Comparison of ENCODE assay signal across 2 cellular contexts in the genomic region with DNA sequence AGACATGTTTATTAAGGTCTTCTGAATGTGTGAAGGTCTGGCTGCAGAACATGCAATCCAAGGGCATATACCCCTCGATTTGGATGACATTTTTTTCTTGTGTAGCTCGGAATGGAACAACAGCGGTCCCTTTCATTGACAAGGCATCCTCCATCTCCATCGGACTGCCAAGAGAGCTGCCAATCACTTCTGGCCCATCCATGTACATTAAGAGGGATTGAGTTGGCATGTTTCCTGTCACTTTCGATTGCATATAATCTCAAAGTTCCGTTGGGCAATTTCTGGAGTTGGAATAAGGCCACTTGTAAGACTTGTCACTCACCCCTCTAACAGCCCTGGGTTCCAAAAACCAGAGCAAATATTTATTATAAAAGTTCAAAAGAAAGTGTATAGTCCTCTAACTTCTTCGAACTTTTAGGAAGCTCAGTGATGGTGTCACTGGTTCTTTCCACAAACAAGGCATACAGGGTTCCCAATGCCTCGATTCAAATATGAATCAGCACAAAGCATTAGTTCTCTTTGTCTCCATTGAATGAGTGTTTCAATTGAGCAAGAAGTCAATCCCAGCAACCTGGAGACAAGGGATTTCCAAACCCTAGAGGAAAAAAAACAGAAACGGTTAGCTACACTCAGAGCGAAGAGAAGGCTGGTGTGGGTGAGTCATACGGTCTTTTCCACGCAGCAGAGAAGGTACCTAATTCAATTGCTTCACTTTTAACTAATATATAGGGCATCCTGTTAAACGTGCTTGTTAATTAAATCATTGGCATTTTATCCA.
TF ChIP-seq lines count a peak whose summit lies in the region.

No MANE protein-coding gene starts in this region.

TF ChIP-seq in A549, 52 proteins besides CTCF, POLR2A, EP300 and RAD21 (continued from another document):
- TF ChIP-seq CEBPB (IDR thresholded peaks at IDR 0.05) (peak; percentile 68 to 74; a peak in 3 of 4 replicates), HOXA7 (CRISPR knock-in tag; IDR thresholded peaks at IDR 0.05) (no peak), NFE2L2 (conservative IDR thresholded peaks at IDR 0.05; ENCODE audit: low read length) (no peak), BHLHE40 (IDR thresholded peaks at IDR 0.05; ENCODE audit: low read depth, low read length) (no peak), ZNF302 (CRISPR knock-in tag; IDR thresholded peaks at IDR 0.05) (no peak), FOSL2 (IDR thresholded peaks at IDR 0.05) (peak; percentile 48; the same call in 1 of the 2 replicates), FOSL2 (CRISPR knock-in tag; IDR thresholded peaks at IDR 0.05) (peak; percentile 94), EHF (CRISPR knock-in tag; IDR thresholded peaks at IDR 0.05) (no peak), CBX8 (IDR thresholded peaks at IDR 0.05) (no peak), JUNB (IDR thresholded peaks at IDR 0.05) (peak; percentile 61), FOXS1 (CRISPR knock-in tag; IDR thresholded peaks at IDR 0.05) (no peak), MAFK (IDR thresholded peaks at IDR 0.05; ENCODE audit: partially characterized antibody) (peak; percentile 72), RNF2 (IDR thresholded peaks at IDR 0.05; ENCODE audit: borderline replicate concordance, low read depth) (no peak), HDAC2 (IDR thresholded peaks at IDR 0.05) (no peak), JUN (IDR thresholded peaks at IDR 0.05) (peak; percentile 21 to 54; a peak in 1 of 5 replicates), SMC3 (IDR thresholded peaks at IDR 0.05) (no peak; the same call in 2 of the 3 replicates), RARB (CRISPR knock-in tag; IDR thresholded peaks at IDR 0.05) (no peak)
- TF ChIP-seq, protein P1, sequence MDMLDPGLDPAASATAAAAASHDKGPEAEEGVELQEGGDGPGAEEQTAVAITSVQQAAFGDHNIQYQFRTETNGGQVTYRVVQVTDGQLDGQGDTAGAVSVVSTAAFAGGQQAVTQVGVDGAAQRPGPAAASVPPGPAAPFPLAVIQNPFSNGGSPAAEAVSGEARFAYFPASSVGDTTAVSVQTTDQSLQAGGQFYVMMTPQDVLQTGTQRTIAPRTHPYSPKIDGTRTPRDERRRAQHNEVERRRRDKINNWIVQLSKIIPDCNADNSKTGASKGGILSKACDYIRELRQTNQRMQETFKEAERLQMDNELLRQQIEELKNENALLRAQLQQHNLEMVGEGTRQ (IDR thresholded peaks at IDR 0.05): no peak
- TF ChIP-seq, protein P2, sequence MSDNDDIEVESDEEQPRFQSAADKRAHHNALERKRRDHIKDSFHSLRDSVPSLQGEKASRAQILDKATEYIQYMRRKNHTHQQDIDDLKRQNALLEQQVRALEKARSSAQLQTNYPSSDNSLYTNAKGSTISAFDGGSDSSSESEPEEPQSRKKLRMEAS (IDR thresholded peaks at IDR 0.05): no peak
- TF ChIP-seq, protein P3, sequence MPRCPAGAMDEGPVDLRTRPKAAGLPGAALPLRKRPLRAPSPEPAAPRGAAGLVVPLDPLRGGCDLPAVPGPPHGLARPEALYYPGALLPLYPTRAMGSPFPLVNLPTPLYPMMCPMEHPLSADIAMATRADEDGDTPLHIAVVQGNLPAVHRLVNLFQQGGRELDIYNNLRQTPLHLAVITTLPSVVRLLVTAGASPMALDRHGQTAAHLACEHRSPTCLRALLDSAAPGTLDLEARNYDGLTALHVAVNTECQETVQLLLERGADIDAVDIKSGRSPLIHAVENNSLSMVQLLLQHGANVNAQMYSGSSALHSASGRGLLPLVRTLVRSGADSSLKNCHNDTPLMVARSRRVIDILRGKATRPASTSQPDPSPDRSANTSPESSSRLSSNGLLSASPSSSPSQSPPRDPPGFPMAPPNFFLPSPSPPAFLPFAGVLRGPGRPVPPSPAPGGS (IDR thresholded peaks at IDR 0.05): no peak
- TF ChIP-seq, protein P4, sequence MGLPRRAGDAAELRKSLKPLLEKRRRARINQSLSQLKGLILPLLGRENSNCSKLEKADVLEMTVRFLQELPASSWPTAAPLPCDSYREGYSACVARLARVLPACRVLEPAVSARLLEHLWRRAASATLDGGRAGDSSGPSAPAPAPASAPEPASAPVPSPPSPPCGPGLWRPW (IDR thresholded peaks at IDR 0.05): 0 out of 2 replicates have a peak, but pooled peaks have one; percentile 17

TF ChIP-seq in H1, 55 proteins besides CTCF, POLR2A, EP300 and RAD21:
- TF ChIP-seq, protein P5, sequence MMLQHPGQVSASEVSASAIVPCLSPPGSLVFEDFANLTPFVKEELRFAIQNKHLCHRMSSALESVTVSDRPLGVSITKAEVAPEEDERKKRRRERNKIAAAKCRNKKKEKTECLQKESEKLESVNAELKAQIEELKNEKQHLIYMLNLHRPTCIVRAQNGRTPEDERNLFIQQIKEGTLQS (IDR thresholded peaks at IDR 0.05; ENCODE audit: insufficient read depth, low read depth, low read length): no peak
- no peak for TF ChIP-seq TAF7 (optimal IDR thresholded peaks at IDR 0.05; ENCODE audit: borderline replicate concordance, low read depth, low read length)
- no peak for TF ChIP-seq EZH2 (IDR thresholded peaks at IDR 0.05; ENCODE audit: low read depth, low read length, severe bottlenecking)
- no peak for TF ChIP-seq HDAC6 (IDR thresholded peaks at IDR 0.05; ENCODE audit: low read depth, low read length)
- no peak for TF ChIP-seq HDAC2 (IDR thresholded peaks at IDR 0.05; ENCODE audit: borderline replicate concordance in 1 of 2, low read depth in 2 of 2, low read length in 2 of 2)
- no peak for TF ChIP-seq POLR2AphosphoS5 (IDR thresholded peaks at IDR 0.05; ENCODE audit: low read depth, low read length)
- TF ChIP-seq CEBPB (IDR thresholded peaks at IDR 0.05; ENCODE audit: low read depth, low read length): no peak
- TF ChIP-seq NRF1 (IDR thresholded peaks at IDR 0.05; ENCODE audit: low read depth, low read length): no peak
- no peak for TF ChIP-seq PHF8 (conservative IDR thresholded peaks at IDR 0.05; ENCODE audit: low read depth, low read length)
